Comparison of ENCODE assay signal across 8 cellular contexts in the genomic region with DNA sequence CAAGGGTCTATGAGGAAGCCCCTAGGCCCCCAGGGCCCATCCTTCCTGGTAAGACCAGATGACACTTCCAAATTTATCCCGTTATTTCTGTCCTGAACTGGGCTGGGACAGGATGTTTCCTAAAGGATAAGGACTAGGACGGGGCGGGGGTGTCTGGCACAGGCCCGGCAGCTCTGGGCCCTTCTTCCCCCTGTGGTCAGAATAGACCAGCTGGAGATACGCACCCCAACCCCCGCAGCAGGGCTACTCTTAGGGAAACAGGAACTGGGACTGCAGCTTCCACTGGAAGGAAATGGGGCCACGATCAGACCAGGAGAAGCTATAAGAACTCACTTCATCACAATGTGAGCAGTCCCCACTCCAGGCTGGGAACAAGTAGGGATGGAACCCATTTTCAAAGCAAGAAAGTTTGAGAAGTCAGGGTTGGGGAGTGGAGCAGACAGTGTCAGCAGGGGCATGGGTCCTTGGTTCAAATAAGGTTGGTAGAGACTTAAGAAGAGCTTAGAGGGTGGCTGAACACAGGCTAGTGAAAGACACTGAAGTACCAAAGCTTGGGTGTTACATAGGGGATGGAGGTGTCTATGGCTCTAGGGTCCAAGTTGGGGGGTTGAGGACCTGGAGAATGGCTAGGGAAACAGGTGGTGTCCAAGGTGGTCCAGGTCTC. TPM values are rescaled to one million over a fixed set of nuclear protein-coding genes. Genes with fewer than 3 reads are reported as not detected.
DNase-seq lines count a peak whose midpoint lies in the region; ATAC-seq, FAIRE-seq and TF ChIP-seq lines count a peak whose summit lies in the region.

No MANE protein-coding gene starts in this region.

- no peak overlapping the region for H4K91ac ChIP-seq in H1 (replicated peaks; ENCODE audit: insufficient read length, low read length)

- no peak for FAIRE-seq in H1 (lab: Jason Lieb, UNC)

- no peaks in the 10 kb centered on the region for H3K9me2 ChIP-seq in neural cell (ENCODE audit: insufficient read depth, low read length)

- H2BK12ac ChIP-seq in H1 (ENCODE audit: low read depth, low read length), result no peak overlapping the region

- CTCF ChIA-PET in H1 (lab: Charles Lee; ENCODE audit: partially characterized antibody), result interaction anchor here (0.6 to 2.5 kb wide), 15 partner anchors 9 to 585 kb away, joined by 3 to 22 read pairs (median 3); a partner anchor contains a TSS

- DNase-seq in GM12865 (ENCODE audit: low read depth) (no peak), OCI-M1 (lab: John Stamatoyannopoulos, UW) (peak; percentile 59), H1 (ENCODE audit: low read depth in 1 of 2, low spot score in 2 of 2) (no peak), activated gamma-delta T cell (lab: John Stamatoyannopoulos, UW) (no peak), HuH-7 (ENCODE audit: low spot score) (no peak)

- H4K20me1 ChIP-seq in H1 (replicated peaks in 1 of 2; ENCODE audit: control insufficient read depth in 1 of 2, insufficient read depth in 2 of 2, low read length in 2 of 2) (peaks cover 8 to 29% of the 10 kb centered on the region in 2 experiments), neural cell (ENCODE audit: insufficient read depth) (peaks cover 16% of the 10 kb centered on the region)

- peak overlapping the region; percentile 78 for H3K4me3 ChIP-seq in GM12865 (ENCODE audit: low read depth, low read length)
- peak overlapping the region; percentile 81 to 94 (median 86); a peak in 7 of 8 replicates for H3K4me3 ChIP-seq in H1 (ENCODE audit: extremely low read depth in 1 of 4, insufficient read depth in 2 of 4, low read depth in 3 of 4, low read length in 4 of 4)
- peak overlapping the region; percentile 92 for H3K4me3 ChIP-seq in neural cell (ENCODE audit: low read length)

- peaks cover 8% of the 10 kb centered on the region; the same call in 1 of the 2 replicates for H3K23me2 ChIP-seq in H1 (ENCODE audit: low read depth, low read length)

- H3K27me3 ChIP-seq in H1 (replicated peaks in 1 of 4; ENCODE audit: control insufficient read depth in 3 of 4, extremely low read depth in 1 of 4, insufficient read depth in 3 of 4, low read length in 3 of 4) (no peaks in the 10 kb centered on the region), neural cell (ENCODE audit: insufficient read depth, low read depth, low read length) (no peaks in the 10 kb centered on the region)

- H2AFZ ChIP-seq in H1 (ENCODE audit: low read length), result no peak overlapping the region
- H2AFZ ChIP-seq in neural cell (ENCODE audit: low read depth, low read length), result no peak overlapping the region

- peak overlapping the region; percentile 82 to 92 for H3K4me2 ChIP-seq in H1 (ENCODE audit: insufficient read depth in 1 of 2, low read depth in 2 of 2, low read length in 2 of 2)
- H3K4me2 ChIP-seq in neural cell (ENCODE audit: low read length), result peak overlapping the region; percentile 81

- ATAC-seq in GM18517 (IDR thresholded peaks at IDR 0.05; ENCODE audit: unreplicated experiment) (no peak), GM19023 (IDR thresholded peaks at IDR 0.05; ENCODE audit: unreplicated experiment) (no peak)

- H2BK15ac ChIP-seq in H1 (ENCODE audit: low read length), result no peak overlapping the region

- peaks cover 0 to 21% of the 10 kb centered on the region in 2 experiments; a peak in 2 of 4 replicates for H3K79me2 ChIP-seq in H1 (ENCODE audit: control insufficient read depth in 1 of 2, insufficient read depth in 2 of 2, low read length in 2 of 2)
- H3K79me2 ChIP-seq in neural cell (replicated peaks; ENCODE audit: insufficient read depth, low read length), result peaks cover 11% of the 10 kb centered on the region

- no peak overlapping the region for H2BK20ac ChIP-seq in H1 (ENCODE audit: low read length)

- no peak overlapping the region for H3K23ac ChIP-seq in H1 (ENCODE audit: insufficient read length)

- H2AK5ac ChIP-seq in H1 (ENCODE audit: low read depth, low read length), result peak overlapping the region; percentile 70; the same call in 1 of the 2 replicates

- no peak overlapping the region for H2BK5ac ChIP-seq in H1 (ENCODE audit: low read depth, low read length)

- H3K36me3 ChIP-seq in H1 (ENCODE audit: control insufficient read depth in 2 of 4, insufficient read depth in 4 of 4, low read length in 3 of 4) (peaks cover 37 to 52% (median 42%) of the 10 kb centered on the region in 4 experiments), neural cell (ENCODE audit: insufficient read depth, low read length) (peaks cover 10% of the 10 kb centered on the region)

- H3K27ac ChIP-seq in H1 (ENCODE audit: low read depth, low read length), result no peak overlapping the region
- H3K27ac ChIP-seq in neural cell (ENCODE audit: low read length), result no peak overlapping the region

- H3K79me1 ChIP-seq in H1 (ENCODE audit: low read depth, low read length), result peaks cover 10% of the 10 kb centered on the region

- no peak overlapping the region for H3K18ac ChIP-seq in H1 (ENCODE audit: extremely low read depth, low read length)

- H3K9me3 ChIP-seq in H1 (ENCODE audit: insufficient read depth in 2 of 2, low read depth in 1 of 2, low read length in 1 of 2) (no peaks in the 10 kb centered on the region), neural cell (ENCODE audit: low read length) (no peaks in the 10 kb centered on the region)

- H3K4ac ChIP-seq in H1 (replicated peaks; ENCODE audit: insufficient read length, low read depth, low read length), result no peak overlapping the region

- TF ChIP-seq CTCF in GM12865 (IDR thresholded peaks at IDR 0.05; ENCODE audit: insufficient read depth, low read depth, low read length, missing control alignments) (no peak), H1 (IDR thresholded peaks at IDR 0.05; ENCODE audit: control extremely low read depth in 1 of 3, insufficient read depth in 1 of 3, low read depth in 1 of 3, low read length in 3 of 3) (no peak), neural cell (IDR thresholded peaks at IDR 0.05; ENCODE audit: poor library complexity, severe bottlenecking) (no peak)

- no peak overlapping the region for H2BK120ac ChIP-seq in H1 (replicated peaks; ENCODE audit: low read depth, low read length)

- POLR2A ChIA-PET in H1 (lab: Charles Lee; ENCODE audit: partially characterized antibody), result interaction anchor here (0.7 to 15.0 kb wide), 7 partner anchors 9 to 32 kb away, joined by 3 to 175 read pairs (median 7); a partner anchor contains a TSS

- no peak for TF ChIP-seq POLR2A in H1 (IDR thresholded peaks at IDR 0.05; ENCODE audit: control extremely low read depth in 1 of 2, low read depth in 2 of 2, low read length in 2 of 2)

- no peak overlapping the region for H3K56ac ChIP-seq in H1 (replicated peaks; ENCODE audit: insufficient read length, low read depth, low read length)

- no peak overlapping the region for H4K5ac ChIP-seq in H1 (ENCODE audit: insufficient read length, low read depth, low read length)

- no peak for TF ChIP-seq RAD21 in H1 (IDR thresholded peaks at IDR 0.05 in 1 of 2, conservative IDR thresholded peaks at IDR 0.05 in 1 of 2; ENCODE audit: low read depth in 2 of 2, low read length in 2 of 2)
- TF ChIP-seq RAD21 in neural cell (conservative IDR thresholded peaks at IDR 0.05), result no peak

- WGBS in H1 (ENCODE audit: extremely low coverage in 1 of 2, insufficient coverage in 1 of 2, insufficient read length in 1 of 2, insufficient replicate concordance in 2 of 2, low coverage in 1 of 2, low lambda C conversion rate in 2 of 2, missing lambda C conversion rate in 1 of 2), 2 experiments, result 87% methylated on average over 7 of the region's 7 CpGs; no CpG with 5 or more reads in 1 of the 2 experiments

- peaks cover 0 to 11% (median 4%) of the 10 kb centered on the region in 4 experiments; a peak in 3 of 7 replicates for H3K4me1 ChIP-seq in H1 (replicated peaks in 1 of 4; ENCODE audit: control insufficient read depth in 3 of 4, insufficient read depth in 4 of 4, low read length in 3 of 4)

- TF ChIP-seq EP300 in H1 (IDR thresholded peaks at IDR 0.05; ENCODE audit: borderline replicate concordance in 1 of 2, low read depth in 2 of 2, low read length in 2 of 2) (no peak), neural cell (conservative IDR thresholded peaks at IDR 0.05; ENCODE audit: poor library complexity, severe bottlenecking) (no peak)

- H3F3A ChIP-seq in neural cell (ENCODE audit: insufficient read depth, low read length, poor library complexity, severe bottlenecking), result no peaks in the 10 kb centered on the region

- H3K9ac ChIP-seq in H1 (replicated peaks in 1 of 4; ENCODE audit: extremely low read depth in 1 of 4, low read depth in 3 of 4, low read length in 3 of 4) (peak overlapping the region in 3 of 4 experiments; percentile 4 to 26 (median 5); a peak in 3 of 7 replicates), neural cell (ENCODE audit: low read length) (no peak overlapping the region)

- H4K8ac ChIP-seq in H1 (ENCODE audit: extremely low read depth, insufficient read depth, low read length), result no peak overlapping the region

- H3K14ac ChIP-seq in H1 (ENCODE audit: insufficient read length), result no peak overlapping the region

RNA-seq across cellular contexts. Expression of a gene that starts 1.1 kb away (rescaled TPM):
- 31.7 and 34.7 TPM in 2 replicates for total RNA-seq in H1 (2021; fragmentation: NEBNext Ultra II Directional; extraction: Animal tissue kit (Norgen Biotek cat#: 25700))
- polyA plus RNA-seq in H1 (2011; rRNA removed), result 91.8 and 114 TPM in 2 replicates
- 64.6 TPM for polyA plus RNA-seq in H1 (2011; cell fraction: cytosol; rRNA removed)
- 127 TPM for polyA plus RNA-seq in H1 (2011; cell fraction: nucleus; rRNA removed)
- polyA plus RNA-seq in H1 (2012, experiment 1 of 2), result 20.3 to 43.2 TPM (median 36.1 TPM) in 4 replicates
- polyA plus RNA-seq in H1 (2012, experiment 2 of 2), result 31.2 TPM
- polyA plus RNA-seq in H1 (2013, experiment 1 of 2), result 19.0 TPM
- polyA plus RNA-seq in H1 (2013, experiment 2 of 2), result 19.0 TPM
- 47.8 and 85.2 TPM in 2 replicates for polyA minus RNA-seq in H1 (2011; rRNA and poly(A)+ RNA removed)
- 45.2 TPM for polyA minus RNA-seq in H1 (2011; cell fraction: cytosol; rRNA and poly(A)+ RNA removed)
- 48.5 TPM for polyA minus RNA-seq in H1 (2011; cell fraction: nucleus; rRNA and poly(A)+ RNA removed)
- polyA plus RNA-seq in neural cell, result 19.0 and 29.3 TPM in 2 replicates
- polyA minus RNA-seq in neural cell, result 11.0 and 16.6 TPM in 2 replicates

RNA-seq across cellular contexts. Expression of a gene that starts 21.9 kb away (rescaled TPM):
- total RNA-seq in H1 (2021; fragmentation: NEBNext Ultra II Directional; extraction: Animal tissue kit (Norgen Biotek cat#: 25700)), result 26.7 and 29.5 TPM in 2 replicates
- 11.6 and 17.5 TPM in 2 replicates for polyA plus RNA-seq in H1 (2011; rRNA removed)
- polyA plus RNA-seq in H1 (2011; cell fraction: cytosol; rRNA removed), result 11.5 TPM
- polyA plus RNA-seq in H1 (2011; cell fraction: nucleus; rRNA removed), result 57.7 TPM
- polyA plus RNA-seq in H1 (2012, experiment 1 of 2), result 16.1 to 23.3 TPM (median 21.1 TPM) in 4 replicates
- polyA plus RNA-seq in H1 (2012, experiment 2 of 2), result 19.3 TPM
- polyA plus RNA-seq in H1 (2013, experiment 1 of 2), result 17.3 TPM
- polyA plus RNA-seq in H1 (2013, experiment 2 of 2), result 14.2 TPM
- polyA minus RNA-seq in H1 (2011; rRNA and poly(A)+ RNA removed), result 26.2 and 26.5 TPM in 2 replicates
- 20.9 TPM for polyA minus RNA-seq in H1 (2011; cell fraction: cytosol; rRNA and poly(A)+ RNA removed)
- polyA minus RNA-seq in H1 (2011; cell fraction: nucleus; rRNA and poly(A)+ RNA removed), result 30.1 TPM
- 54.9 and 65.5 TPM in 2 replicates for polyA plus RNA-seq in neural cell
- polyA minus RNA-seq in neural cell, result 104 and 118 TPM in 2 replicates

RNA-seq across cellular contexts. Expression of a gene that starts 32.4 kb away (rescaled TPM):
- total RNA-seq in H1 (2021; fragmentation: NEBNext Ultra II Directional; extraction: Animal tissue kit (Norgen Biotek cat#: 25700)), result 89.4 and 95.8 TPM in 2 replicates
- polyA plus RNA-seq in H1 (2011; rRNA removed) (144 and 166 TPM in 2 replicates), neural cell (451 and 480 TPM in 2 replicates)
- polyA plus RNA-seq in H1 (2011; cell fraction: cytosol; rRNA removed), result 147 TPM
- 343 TPM for polyA plus RNA-seq in H1 (2011; cell fraction: nucleus; rRNA removed)
- polyA plus RNA-seq in H1 (2012, experiment 1 of 2), result 107 to 124 TPM (median 113 TPM) in 4 replicates
- polyA plus RNA-seq in H1 (2012, experiment 2 of 2), result 81.5 TPM
- polyA plus RNA-seq in H1 (2013, experiment 1 of 2), result 118 TPM
- polyA plus RNA-seq in H1 (2013, experiment 2 of 2), result 106 TPM
- 89.4 and 110 TPM in 2 replicates for polyA minus RNA-seq in H1 (2011; rRNA and poly(A)+ RNA removed)
- polyA minus RNA-seq in H1 (2011; cell fraction: cytosol; rRNA and poly(A)+ RNA removed), result 53.8 TPM
- polyA minus RNA-seq in H1 (2011; cell fraction: nucleus; rRNA and poly(A)+ RNA removed), result 90.6 TPM
- polyA minus RNA-seq in neural cell, result 255 and 266 TPM in 2 replicates

RNA-seq across cellular contexts. Expression of a gene that starts 49.4 kb away (rescaled TPM):
- 50.4 and 51.2 TPM in 2 replicates for total RNA-seq in H1 (2021; fragmentation: NEBNext Ultra II Directional; extraction: Animal tissue kit (Norgen Biotek cat#: 25700))
- 58.0 and 97.1 TPM in 2 replicates for polyA plus RNA-seq in H1 (2011; rRNA removed)
- polyA plus RNA-seq in H1 (2011; cell fraction: cytosol; rRNA removed), result 56.2 TPM
- polyA plus RNA-seq in H1 (2011; cell fraction: nucleus; rRNA removed), result 414 TPM
- polyA plus RNA-seq in H1 (2012, experiment 1 of 2), result 41.3 to 61.6 TPM (median 60.3 TPM) in 4 replicates
- polyA plus RNA-seq in H1 (2012, experiment 2 of 2), result 50.8 TPM
- polyA plus RNA-seq in H1 (2013, experiment 1 of 2), result 59.4 TPM
- polyA plus RNA-seq in H1 (2013, experiment 2 of 2), result 53.8 TPM
- 49.8 and 64.4 TPM in 2 replicates for polyA minus RNA-seq in H1 (2011; rRNA and poly(A)+ RNA removed)
- polyA minus RNA-seq in H1 (2011; cell fraction: cytosol; rRNA and poly(A)+ RNA removed), result 34.9 TPM
- 74.3 TPM for polyA minus RNA-seq in H1 (2011; cell fraction: nucleus; rRNA and poly(A)+ RNA removed)
- 23.6 and 25.7 TPM in 2 replicates for polyA plus RNA-seq in neural cell
- 9.4 and 9.7 TPM in 2 replicates for polyA minus RNA-seq in neural cell
